Comparison of ENCODE assay signal across 29 cellular contexts in genomic region chr2:187056416-187057333, GRCh38.
"Had no signal": no experiment of that assay in that cellular context is flagged by ENCODE, and none has a peak within 500 bp of the region (broad histone marks: within the 10 kb centered on the region; RNA-seq: fewer than 3 reads in every experiment).

No MANE protein-coding gene starts in this region.

- ATAC-seq: activated CD4-positive, CD25-positive, alpha-beta regulatory T cell treated with anti-CD3 and anti-CD28 coated beads, Interleukin-2, amount 50 U/mL, for 24 hours; activated CD8-positive, alpha-beta T cell treated with anti-CD3 and anti-CD28 coated beads for 36 hours; activated T-cell treated with anti-CD3 and anti-CD28 coated beads, Interleukin-2, amount 50 U/mL, for 4 hours; activated T-helper 17 cell treated with anti-CD3 and anti-CD28 coated beads, Interleukin-2, amount 50 U/mL, for 72 hours; effector memory CD8-positive, alpha-beta T cell; foreskin keratinocyte; gastrocnemius medialis; heart right ventricle had no signal

- H3K27me3 ChIP-seq: esophagus muscularis mucosa, foreskin keratinocyte, gastrocnemius medialis, heart right ventricle, hepatocyte had no signal

- H3K27ac Mint-ChIP-seq: activated B cell treated with CpG ODN at 0.5 μM for 24 hours; activated CD8-positive, alpha-beta T cell treated with anti-CD3 and anti-CD28 coated beads for 36 hours; activated naive CD8-positive, alpha-beta T cell; activated T-helper 17 cell treated with anti-CD3 and anti-CD28 coated beads, Interleukin-2, amount 50 U/mL, for 72 hours; effector memory CD8-positive, alpha-beta T cell; T-helper 2 cell treated with Interferon-gamma antibody and Interleukin-4, amounts not matched to agents 5 μg/mL and 100 μg/mL, for 36 hours had no signal

- H3K36me3 Mint-ChIP-seq: activated naive CD8-positive, alpha-beta T cell had no signal

- H3K27ac ChIP-seq: esophagus muscularis mucosa, foreskin keratinocyte, gastrocnemius medialis, heart right ventricle, hepatocyte, WERI-Rb-1 had no signal

- H3K79me2 ChIP-seq: hepatocyte had no signal

- H3K9me3 ChIP-seq: esophagus muscularis mucosa, gastrocnemius medialis had no signal

- H3K4me2 ChIP-seq: hepatocyte had no signal

- H3K36me3 ChIP-seq: esophagus muscularis mucosa, gastrocnemius medialis, heart right ventricle, WERI-Rb-1 had no signal

- H3K27me3 Mint-ChIP-seq: activated B cell treated with CpG ODN at 0.5 μM for 24 hours; activated CD8-positive, alpha-beta T cell treated with anti-CD3 and anti-CD28 coated beads for 36 hours; activated T-helper 17 cell treated with anti-CD3 and anti-CD28 coated beads, Interleukin-2, amount 50 U/mL, for 72 hours; effector memory CD8-positive, alpha-beta T cell had no signal

- H2AFZ ChIP-seq: hepatocyte had no signal

- DNase-seq: activated B cell treated with CpG ODN at 0.5 μM for 24 hours; activated CD4-positive, alpha-beta T cell treated with anti-CD3 and anti-CD28 coated beads for 48 hours; activated CD4-positive, alpha-beta T cell treated with anti-CD3 and anti-CD28 coated beads, Interleukin-2, amount 50 U/mL, for 1 hour; activated CD4-positive, alpha-beta T cell treated with anti-CD3 and anti-CD28 coated beads, Interleukin-2, amount 50 U/mL, for 48 hours; activated CD8-positive, alpha-beta memory T cell treated with anti-CD3 and anti-CD28 coated beads for 24 hours; activated CD8-positive, alpha-beta T cell treated with anti-CD3 and anti-CD28 coated beads for 36 hours; activated effector memory CD4-positive, alpha-beta T cell treated with Interleukin-2 at 50 U/mL for 16 hours; activated gamma-delta T cell treated with Interleukin-2 at 50 U/mL for 16 hours; activated naive CD4-positive, alpha-beta T cell treated with anti-CD3 and anti-CD28 coated beads, Interleukin-2, amount 50 U/mL, for 16 hours; activated naive CD4-positive, alpha-beta T cell treated with Interleukin-2 at 50 U/mL for 16 hours; activated T-cell treated with anti-CD3 and anti-CD28 coated beads, Interleukin-2, amount 50 U/mL, for 4 hours; amniotic stem cell; anterior cingulate cortex; caudate nucleus; cortex of kidney; dermis blood vessel endothelial cell; effector CD4-positive, alpha-beta T cell; effector memory CD8-positive, alpha-beta T cell; foreskin keratinocyte; gastrocnemius medialis; heart right ventricle; T1000; WERI-Rb-1 had no signal

- H3K4me3 ChIP-seq: esophagus muscularis mucosa, gastrocnemius medialis, heart right ventricle, hepatocyte had no signal

- H3K4me3 Mint-ChIP-seq: activated B cell treated with CpG ODN at 0.5 μM for 24 hours; activated CD8-positive, alpha-beta T cell treated with anti-CD3 and anti-CD28 coated beads for 36 hours; activated naive CD8-positive, alpha-beta T cell; activated T-cell treated with anti-CD3 and anti-CD28 coated beads, Interleukin-2, amount 50 U/mL, for 4 hours; activated T-helper 17 cell treated with anti-CD3 and anti-CD28 coated beads, Interleukin-2, amount 50 U/mL, for 72 hours; effector memory CD8-positive, alpha-beta T cell; T-helper 2 cell treated with Interferon-gamma antibody and Interleukin-4, amounts not matched to agents 5 μg/mL and 100 μg/mL, for 36 hours had no signal

- H3K9me3 Mint-ChIP-seq: activated CD8-positive, alpha-beta T cell treated with anti-CD3 and anti-CD28 coated beads for 36 hours; activated T-cell treated with anti-CD3 and anti-CD28 coated beads, Interleukin-2, amount 50 U/mL, for 4 hours; T-helper 2 cell treated with Interferon-gamma antibody and Interleukin-4, amounts not matched to agents 5 μg/mL and 100 μg/mL, for 36 hours had no signal

- H3K4me1 Mint-ChIP-seq: activated B cell treated with CpG ODN at 0.5 μM for 24 hours; activated T-helper 17 cell treated with anti-CD3 and anti-CD28 coated beads, Interleukin-2, amount 50 U/mL, for 72 hours had no signal

- H3K4me1 ChIP-seq: esophagus muscularis mucosa, foreskin keratinocyte, gastrocnemius medialis, heart right ventricle had no signal
